In genomic region chr10:88385601-88386203, GRCh38 we compare ENCODE assay signal across 1 cellular context.
TF ChIP-seq lines count a peak whose summit lies in the region.

No MANE protein-coding gene starts in this region.

TF ChIP-seq in GM23338, 12 proteins besides CTCF, POLR2A, EP300 and RAD21 (continued from another document):
- TF ChIP-seq STAT1 (IDR thresholded peaks at IDR 0.05; ENCODE audit: unreplicated experiment) (no peak), NANOG (IDR thresholded peaks at IDR 0.05; ENCODE audit: borderline replicate concordance) (no peak), EZH2phosphoT487 (IDR thresholded peaks at IDR 0.05; ENCODE audit: unreplicated experiment) (no peak), REST (IDR thresholded peaks at IDR 0.05; ENCODE audit: unreplicated experiment) (no peak), ZNF114 (CRISPR knock-in tag; IDR thresholded peaks at IDR 0.05) (no peak), ETS1 (IDR thresholded peaks at IDR 0.05) (no peak), ZNF331 (CRISPR knock-in tag; IDR thresholded peaks at IDR 0.05; ENCODE audit: low read depth) (no peak), JUNB (IDR thresholded peaks at IDR 0.05; ENCODE audit: unreplicated experiment) (no peak), POLR2AphosphoS5 (IDR thresholded peaks at IDR 0.05; ENCODE audit: low read depth) (no peak)
